Comparison of ENCODE assay signal across 1 cellular context in genomic region chr7:232571-233455, GRCh38.
TF ChIP-seq lines count a peak whose summit lies in the region.

No MANE protein-coding gene starts in this region.

TF ChIP-seq in K562, 482 proteins besides CTCF, POLR2A, EP300 and RAD21:
- no peak for TF ChIP-seq ZBTB1 (CRISPR knock-in tag; IDR thresholded peaks at IDR 0.05; ENCODE audit: borderline replicate concordance, low read depth)
- TF ChIP-seq EZH2 (IDR thresholded peaks at IDR 0.05; ENCODE audit: borderline replicate concordance, low read depth, low read length) = 0 out of 2 replicates have a peak, but pooled peaks have one; percentile 2
